Comparison of ENCODE assay signal across 16 cellular contexts in the genomic region with DNA sequence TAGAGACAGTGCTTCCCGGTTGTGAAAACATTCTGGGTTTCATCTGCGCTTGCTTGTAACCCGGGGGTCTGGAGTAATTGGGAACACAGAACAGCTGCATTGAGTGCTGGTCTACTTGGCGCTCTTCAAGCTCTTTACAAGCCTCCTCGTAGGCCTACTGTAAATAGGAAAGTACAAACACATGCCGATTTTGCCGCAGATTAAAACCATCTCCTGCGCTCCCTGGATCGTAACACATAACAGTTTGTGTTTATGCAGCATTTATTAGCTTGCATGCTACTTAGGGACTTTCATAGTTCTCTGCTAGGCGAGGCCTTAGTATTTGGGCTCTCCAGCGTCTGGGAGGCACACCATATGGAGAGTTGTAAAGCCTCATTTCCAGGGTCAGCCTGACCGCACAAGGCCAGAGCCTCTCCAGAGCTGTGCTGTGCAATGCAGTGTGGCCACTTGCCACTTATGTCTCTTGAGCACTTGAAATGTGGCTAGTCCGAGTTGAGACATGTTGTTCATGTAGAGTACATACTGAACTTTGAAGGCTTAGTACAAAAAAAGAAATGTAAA.
DNase-seq lines count a peak whose midpoint lies in the region; TF ChIP-seq lines count a peak whose summit lies in the region.
"Had no signal": no experiment of that assay in that cellular context is flagged by ENCODE, and none has a peak within 500 bp of the region (broad histone marks: within the 10 kb centered on the region; RNA-seq: fewer than 3 reads in every experiment).

No MANE protein-coding gene starts in this region.

- TF ChIP-seq POLR2A in Peyer's patch (IDR thresholded peaks at IDR 0.05) (no peak), tibial nerve (IDR thresholded peaks at IDR 0.05) (no peak)

- H3K27ac ChIP-seq in Peyer's patch, result peak overlapping the region; percentile 53 to 82 (median 62)
- peak overlapping the region; percentile 45 to 53 for H3K27ac ChIP-seq in esophagus (ENCODE audit: low read depth in 2 of 2, low read length in 1 of 2)
- peak overlapping the region; percentile 78 to 82 for H3K27ac ChIP-seq in mucosa of rectum (ENCODE audit: low read depth in 2 of 2, low read length in 2 of 2)
- H3K27ac ChIP-seq in tibial nerve, result peak overlapping the region in 3 of 4 donors; percentile 49 to 78 (median 66)
- H3K27ac ChIP-seq: epithelial cell of prostate had no signal

- in situ Hi-C loops in KBM-7 (cut with MboI; ENCODE audit: low pct_unique_long_range_greater_than_20kb, low sequenced_read_pairs), result no loop called here

- DNase-seq in Peyer's patch, result peak in 1 of 3 donors; percentile 45
- no peak for DNase-seq in tibial nerve (ENCODE audit: low spot score in 2 of 2)
- DNase-seq in SK-N-DZ (ENCODE audit: low spot score), result no peak
- no peak for DNase-seq in KBM-7
- DNase-seq in NCI-H2227 (lab: John Stamatoyannopoulos, UW; ENCODE audit: unreplicated experiment), result no peak
- DNase-seq: activated B cell treated with CpG ODN at 0.5 μM for 24 hours; activated naive CD8-positive, alpha-beta T cell treated with anti-CD3 and anti-CD28 coated beads, Interleukin-2, amount 10 ng/mL, durations not matched to agents 7 days and 5 days; C1 segment of cervical spinal cord; Kasumi-1; NCI-H1436 treated with DMSO at 0.1 percent for 48 hours; NCI-H524; PC-3; substantia nigra had no signal

- H3K27me3 ChIP-seq in Peyer's patch (no peaks in the 10 kb centered on the region), esophagus (ENCODE audit: control insufficient read depth in 1 of 2, insufficient read depth in 2 of 2, low read length in 2 of 2) (no peaks in the 10 kb centered on the region), mucosa of rectum (ENCODE audit: control insufficient read depth in 2 of 2, insufficient read depth in 2 of 2, low read length in 2 of 2) (no peaks in the 10 kb centered on the region), tibial nerve (no peaks in the 10 kb centered on the region)

- H3K36me3 ChIP-seq in Peyer's patch, result no peaks in the 10 kb centered on the region
- no peaks in the 10 kb centered on the region for H3K36me3 ChIP-seq in esophagus (ENCODE audit: control insufficient read depth in 2 of 2, insufficient read depth in 2 of 2, low read length in 1 of 2)
- H3K36me3 ChIP-seq in mucosa of rectum (ENCODE audit: control insufficient read depth in 2 of 2, insufficient read depth in 2 of 2, low read length in 2 of 2), result no peaks in the 10 kb centered on the region
- H3K36me3 ChIP-seq in tibial nerve, result no peaks in the 10 kb centered on the region

- no peak overlapping the region for H3K4me3 ChIP-seq in Peyer's patch
- H3K4me3 ChIP-seq in esophagus (ENCODE audit: low read depth in 1 of 2, low read length in 2 of 2), result no peak overlapping the region
- no peak overlapping the region for H3K4me3 ChIP-seq in mucosa of rectum (ENCODE audit: low read length in 2 of 2)
- no peak overlapping the region for H3K4me3 ChIP-seq in tibial nerve

- TF ChIP-seq EP300 in tibial nerve (IDR thresholded peaks at IDR 0.05), result no peak

- 71 to 78% methylated on average over 13 of the region's 13 CpGs for WGBS in esophagus, 2 donors
- WGBS in tibial nerve, 2 donors, result 69 to 70% methylated on average over 13 of the region's 13 CpGs

- H3K9ac ChIP-seq in mucosa of rectum (ENCODE audit: low read depth in 1 of 2, low read length in 2 of 2), result no peak overlapping the region

- no peaks in the 10 kb centered on the region for H3K9me3 ChIP-seq in Peyer's patch
- no peaks in the 10 kb centered on the region for H3K9me3 ChIP-seq in esophagus (ENCODE audit: control insufficient read depth in 2 of 2, insufficient read depth in 1 of 2, low read depth in 1 of 2, low read length in 1 of 2)
- no peaks in the 10 kb centered on the region for H3K9me3 ChIP-seq in mucosa of rectum (ENCODE audit: control insufficient read depth in 2 of 2, low read length in 2 of 2)
- H3K9me3 ChIP-seq in tibial nerve, result no peaks in the 10 kb centered on the region

- peaks cover 0 to 12% (median 2%) of the 10 kb centered on the region in 4 donors for H3K4me1 ChIP-seq in Peyer's patch
- H3K4me1 ChIP-seq in esophagus (ENCODE audit: control insufficient read depth in 2 of 2, insufficient read depth in 2 of 2, low read length in 1 of 2), result peaks cover 14 to 20% of the 10 kb centered on the region in 2 donors
- H3K4me1 ChIP-seq in mucosa of rectum (ENCODE audit: control insufficient read depth in 2 of 2, insufficient read depth in 2 of 2, low read length in 2 of 2), result peaks cover 2 to 6% of the 10 kb centered on the region in 2 donors
- peaks cover 0 to 82% (median 29%) of the 10 kb centered on the region in 4 donors for H3K4me1 ChIP-seq in tibial nerve

- TF ChIP-seq CTCF in Peyer's patch (IDR thresholded peaks at IDR 0.05) (no peak), tibial nerve (IDR thresholded peaks at IDR 0.05) (no peak)
